In the genomic region with DNA sequence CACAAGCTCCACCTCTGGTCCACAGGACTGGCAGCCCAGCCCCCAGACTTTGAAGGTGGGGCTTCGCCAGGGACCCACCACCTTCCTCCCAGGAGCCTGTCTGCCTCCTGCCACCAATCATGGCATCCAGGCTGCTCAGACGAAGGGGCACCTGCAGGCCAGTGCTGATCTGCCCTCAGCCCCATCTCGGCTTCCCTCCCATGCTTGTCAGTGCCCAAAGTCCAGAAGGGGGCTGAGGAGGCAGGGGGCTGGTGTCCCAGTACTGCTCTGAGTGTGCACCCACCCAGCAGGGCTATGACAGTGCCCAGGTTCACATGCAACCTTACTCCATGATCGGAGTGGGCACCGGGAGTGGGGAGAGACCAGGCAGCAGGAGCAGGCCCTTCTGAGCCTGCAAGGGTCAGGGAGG, we compare ENCODE assay signal across 16 cellular contexts. TPM values are rescaled to one million over a fixed set of nuclear protein-coding genes. Genes with fewer than 3 reads are reported as not detected.
DNase-seq lines count a peak whose midpoint lies in the region; ATAC-seq and TF ChIP-seq lines count a peak whose summit lies in the region.
"Had no signal": no experiment of that assay in that cellular context is flagged by ENCODE, and none has a peak within 500 bp of the region (broad histone marks: within the 10 kb centered on the region; RNA-seq: fewer than 3 reads in every experiment).

No MANE protein-coding gene starts in this region.

- ATAC-seq in sciatic nerve, result no peak
- ATAC-seq in HG02763 (IDR thresholded peaks at IDR 0.05; ENCODE audit: unreplicated experiment), result no peak
- no peak for ATAC-seq in GM21529 (IDR thresholded peaks at IDR 0.05; ENCODE audit: unreplicated experiment)
- ATAC-seq: CD8-positive, alpha-beta T cell had no signal

- H3K9me3 ChIP-seq in right atrium auricular region (no peaks in the 10 kb centered on the region), left ventricle myocardium inferior (replicated peaks) (peaks cover 3% of the 10 kb centered on the region)
- H3K9me3 ChIP-seq: HAP-1 had no signal

- peaks cover 43% of the 10 kb centered on the region for H3K36me3 Mint-ChIP-seq in activated CD4-positive, alpha-beta T cell treated with anti-CD3 and anti-CD28 coated beads, Interleukin-2, amount 10 ng/mL, durations not matched to agents 7 days and 5 days (ENCODE audit: low read depth)
- H3K36me3 Mint-ChIP-seq: CD8-positive, alpha-beta T cell had no signal

- H3K36me3 ChIP-seq in right atrium auricular region, result no peaks in the 10 kb centered on the region
- H3K36me3 ChIP-seq in left ventricle myocardium inferior, result no peaks in the 10 kb centered on the region
- H3K36me3 ChIP-seq: HAP-1 had no signal

- no peak overlapping the region for H3K4me3 ChIP-seq in right atrium auricular region
- no peak overlapping the region for H3K4me3 ChIP-seq in left ventricle myocardium inferior
- H3K4me3 ChIP-seq: HAP-1 had no signal

- H3K27me3 ChIP-seq in right atrium auricular region (no peaks in the 10 kb centered on the region), left ventricle myocardium inferior (ENCODE audit: low read depth) (no peaks in the 10 kb centered on the region)

- peaks cover 37% of the 10 kb centered on the region for H3K4me1 Mint-ChIP-seq in activated CD4-positive, alpha-beta T cell treated with anti-CD3 and anti-CD28 coated beads, Interleukin-2, amount 10 ng/mL, durations not matched to agents 7 days and 5 days

- CTCF ChIA-PET in activated CD4-positive, alpha-beta T cell treated with anti-CD3 and anti-CD28 coated beads, Interleukin-2, amount 10 ng/mL, durations not matched to agents 7 days and 5 days (lab: Charles Lee), result interaction anchor here (0.7 to 1.5 kb wide), 2 partner anchors 9 to 68 kb away, joined by 3 to 7 read pairs; no protein-coding TSS in a partner anchor

- H3K27ac Mint-ChIP-seq in activated CD4-positive, alpha-beta T cell treated with anti-CD3 and anti-CD28 coated beads, Interleukin-2, amount 10 ng/mL, durations not matched to agents 7 days and 5 days, result peak overlapping the region; percentile 61
- H3K27ac Mint-ChIP-seq: CD8-positive, alpha-beta T cell had no signal

- no peak overlapping the region for H3K4me3 Mint-ChIP-seq in activated CD4-positive, alpha-beta T cell treated with anti-CD3 and anti-CD28 coated beads, Interleukin-2, amount 10 ng/mL, durations not matched to agents 7 days and 5 days
- H3K4me3 Mint-ChIP-seq: CD14-positive monocyte; CD8-positive, alpha-beta T cell had no signal

- no peak for DNase-seq in activated CD4-positive, alpha-beta T cell treated with anti-CD3 and anti-CD28 coated beads, Interleukin-2, amount 10 ng/mL, durations not matched to agents 7 days and 5 days
- DNase-seq in activated CD4-positive, alpha-beta T cell treated with anti-CD3 and anti-CD28 coated beads for 4 hours, result no peak
- DNase-seq in right atrium auricular region (ENCODE audit: low spot score) (peak; percentile 43), left ventricle myocardium inferior (no peak), mesenteric fat pad (ENCODE audit: low spot score) (peak; percentile 73), sciatic nerve (ENCODE audit: low spot score) (no peak)
- DNase-seq: CD8-positive, alpha-beta T cell; COR-L47; DMS153; DMS79 treated with DMSO at 0.1 percent for 48 hours; EL had no signal

- intact Hi-C loops in left ventricle myocardium inferior (cut with micrococcal nuclease), result no loop called here
- intact Hi-C loops in sciatic nerve (cut with DNase I), result no loop called here

- POLR2A ChIA-PET in activated CD4-positive, alpha-beta T cell treated with anti-CD3 and anti-CD28 coated beads, Interleukin-2, amount 10 ng/mL, durations not matched to agents 7 days and 5 days (lab: Charles Lee), result no interaction called here

- no peak for TF ChIP-seq CTCF in right atrium auricular region (IDR thresholded peaks at IDR 0.05)
- no peak for TF ChIP-seq CTCF in left ventricle myocardium inferior (IDR thresholded peaks at IDR 0.05; ENCODE audit: borderline replicate concordance)

- no peaks in the 10 kb centered on the region for H3K4me1 ChIP-seq in right atrium auricular region
- no peaks in the 10 kb centered on the region for H3K4me1 ChIP-seq in left ventricle myocardium inferior
- H3K4me1 ChIP-seq: HAP-1 had no signal

- H3K9me3 Mint-ChIP-seq in activated CD4-positive, alpha-beta T cell treated with anti-CD3 and anti-CD28 coated beads, Interleukin-2, amount 10 ng/mL, durations not matched to agents 7 days and 5 days, result peaks cover 32% of the 10 kb centered on the region

- H3K27ac ChIP-seq in right atrium auricular region (no peak overlapping the region), left ventricle myocardium inferior (replicated peaks) (no peak overlapping the region)
- H3K27ac ChIP-seq: 22Rv1 had no signal

- H3K27me3 Mint-ChIP-seq in activated CD4-positive, alpha-beta T cell treated with anti-CD3 and anti-CD28 coated beads, Interleukin-2, amount 10 ng/mL, durations not matched to agents 7 days and 5 days, result peaks cover 13% of the 10 kb centered on the region

RNA-seq across cellular contexts. Expression of a gene that starts 25.3 kb away (rescaled TPM):
- total RNA-seq in activated CD4-positive, alpha-beta T cell treated with anti-CD3 and anti-CD28 coated beads, Interleukin-2, amount 10 ng/mL, durations not matched to agents 7 days and 5 days, result 1 to 10 TPM; 2.1 to 2.7 TPM
- total RNA-seq in right atrium auricular region (under 1 TPM in 1 of 2 donors, not detected in 1; 0.12 TPM), left ventricle myocardium inferior (not detected), mesenteric fat pad (0.42 TPM), sciatic nerve (0.36 TPM)

RNA-seq across cellular contexts. Expression of a gene that starts 40.9 kb away (rescaled TPM):
- total RNA-seq in activated CD4-positive, alpha-beta T cell treated with anti-CD3 and anti-CD28 coated beads, Interleukin-2, amount 10 ng/mL, durations not matched to agents 7 days and 5 days, result 10 to 100 TPM; 11.0 to 13.5 TPM
- total RNA-seq in right atrium auricular region, result 100 to 1,000 TPM; 393 to 720 TPM
- total RNA-seq in left ventricle myocardium inferior, result 828 TPM
- 449 TPM for total RNA-seq in mesenteric fat pad
- 703 TPM for total RNA-seq in sciatic nerve
- total RNA-seq: CD8-positive, alpha-beta T cell had no signal

Comparison
In these comparisons a context has a peak if more than half of its experiments do, and no peak if none do; other contexts are left out.
1. DNase-seq: peak in right atrium auricular region (single experiment) and mesenteric fat pad (single experiment); none in activated CD4-positive, alpha-beta T cell treated with anti-CD3 and anti-CD28 coated beads, Interleukin-2, amount 10 ng/mL, durations not matched to agents 7 days and 5 days (single experiment), activated CD4-positive, alpha-beta T cell treated with anti-CD3 and anti-CD28 coated beads for 4 hours (0 of 2), left ventricle myocardium inferior (single experiment) and sciatic nerve (single experiment).
2. RNA of a gene that starts 40.9 kb away (total RNA-seq): 828 TPM in left ventricle myocardium inferior (single experiment), 393 to 720 TPM in right atrium auricular region, 703 TPM in sciatic nerve (single experiment) and 449 TPM in mesenteric fat pad (single experiment); 11.0 to 13.5 TPM in activated CD4-positive, alpha-beta T cell treated with anti-CD3 and anti-CD28 coated beads, Interleukin-2, amount 10 ng/mL, durations not matched to agents 7 days and 5 days; every median in the first group is over 10 times any median in the second.